ENCODE assay signal across 13 cellular contexts in genomic region chr22:22032099-22032905, GRCh38.
"Had no signal": no experiment of that assay in that cellular context is flagged by ENCODE, and none has a peak within 500 bp of the region (broad histone marks: within the 10 kb centered on the region; RNA-seq: fewer than 3 reads in every experiment).

No MANE protein-coding gene starts in this region.

- H3K27ac Mint-ChIP-seq: activated CD4-positive, alpha-beta memory T cell treated with anti-CD3 and anti-CD28 coated beads for 36 hours; endodermal cell had no signal

- H3K9me3 ChIP-seq: tibial nerve had no signal

- DNase-seq: activated CD4-positive, alpha-beta memory T cell treated with anti-CD3 and anti-CD28 coated beads for 36 hours; activated effector memory CD4-positive, alpha-beta T cell treated with Interleukin-2 at 50 U/mL for 16 hours; activated naive CD4-positive, alpha-beta T cell treated with anti-CD3 and anti-CD28 coated beads, Interleukin-2, amount 50 U/mL, for 16 hours; activated T-cell treated with anti-CD3 and anti-CD28 coated beads, Interleukin-2, amount 50 U/mL, for 4 hours; dorsolateral prefrontal cortex; endodermal cell; left colon; retina; stimulated activated CD4-positive, alpha-beta T cell treated with anti-CD3 and anti-CD28 coated beads, Interleukin-12 subunit alpha, Interleukin-12 subunit beta, amount 100 ng/mL, for 4 hours; stimulated activated CD4-positive, alpha-beta T cell treated with anti-CD3 and anti-CD28 coated beads, Interleukin-2, amount 100 ng/mL, for 24 hours; T1000 had no signal

- H3K4me3 Mint-ChIP-seq: activated CD4-positive, alpha-beta memory T cell treated with anti-CD3 and anti-CD28 coated beads for 36 hours; activated T-cell treated with anti-CD3 and anti-CD28 coated beads, Interleukin-2, amount 50 U/mL, for 4 hours; endodermal cell had no signal

- ATAC-seq: activated T-cell treated with anti-CD3 and anti-CD28 coated beads, Interleukin-2, amount 50 U/mL, for 4 hours; left colon had no signal

- H3K36me3 Mint-ChIP-seq: activated CD4-positive, alpha-beta memory T cell treated with anti-CD3 and anti-CD28 coated beads for 36 hours had no signal

- H3K36me3 ChIP-seq: tibial nerve had no signal

- H3K4me3 ChIP-seq: dorsolateral prefrontal cortex, lung, tibial nerve had no signal

- H3K9me3 Mint-ChIP-seq: activated CD4-positive, alpha-beta memory T cell treated with anti-CD3 and anti-CD28 coated beads for 36 hours; activated T-cell treated with anti-CD3 and anti-CD28 coated beads, Interleukin-2, amount 50 U/mL, for 4 hours; endodermal cell had no signal

- H3K27me3 ChIP-seq: tibial nerve had no signal

- H3K27ac ChIP-seq: dorsolateral prefrontal cortex had no signal
